ENCODE assay signal across 9 cellular contexts in the genomic region with DNA sequence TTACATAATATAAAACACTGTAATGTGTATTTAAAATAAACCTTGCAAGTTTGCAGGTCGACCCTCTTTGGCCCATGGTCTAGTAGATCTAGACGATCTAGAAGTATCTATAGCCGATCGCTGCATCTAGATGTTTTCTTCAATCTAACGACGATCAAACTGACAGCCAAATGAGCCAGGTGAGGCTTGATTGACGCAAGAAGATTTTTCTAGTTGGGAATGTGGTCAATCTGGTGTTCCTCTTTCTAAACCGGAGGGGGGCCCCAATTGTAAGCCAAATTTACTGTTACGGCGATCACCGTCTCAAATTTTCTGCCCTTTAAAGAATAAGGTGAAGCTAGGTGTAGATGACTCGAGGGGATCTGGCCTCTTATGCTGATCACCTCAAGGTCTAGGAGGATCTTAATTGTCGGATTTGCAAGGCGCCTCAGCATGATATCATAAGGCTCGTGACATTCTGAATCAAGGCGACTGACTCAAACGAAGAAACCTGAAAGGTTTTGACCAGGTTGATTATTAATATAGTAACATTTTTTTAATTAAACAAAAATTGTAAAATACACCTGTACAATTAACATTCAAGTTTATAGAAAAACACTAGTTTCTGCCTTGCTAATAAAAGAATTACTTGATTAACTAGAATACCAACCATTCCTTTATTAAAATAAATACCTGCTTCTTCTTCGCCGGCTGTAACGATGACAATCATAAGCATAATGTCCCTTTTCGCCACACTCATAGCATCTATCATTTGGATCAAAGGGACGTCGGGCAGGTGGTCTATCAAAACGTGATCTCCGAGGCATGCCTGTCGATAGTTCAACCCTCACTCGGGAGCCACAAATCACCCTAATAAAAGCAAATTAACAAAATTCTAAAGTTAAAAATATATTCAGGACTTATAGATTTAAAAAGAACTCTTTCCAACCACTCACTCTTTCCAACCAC. TPM values are rescaled to one million over a fixed set of nuclear protein-coding genes. Genes with fewer than 3 reads are reported as not detected.
A peak's percentile ranks its signal among the peaks of the same experiment; 100 is the strongest.
DNase-seq lines count a peak whose midpoint lies in the region.
"Had no signal": no experiment of that assay in that cellular context is flagged by ENCODE, and none has a peak within 500 bp of the region (broad histone marks: within the 10 kb centered on the region; RNA-seq: fewer than 3 reads in every experiment).

No MANE protein-coding gene starts in this region.

- H3K9ac ChIP-seq in iPS-18a (ENCODE audit: low read length) (peak overlapping the region; percentile 100), subcutaneous abdominal adipose tissue (ENCODE audit: low read length in 5 of 5) (peak overlapping the region in 4 of 5 donors; percentile 96 to 99 (median 96))

- CTCF ChIA-PET in activated CD4-positive, alpha-beta memory T cell treated with anti-CD3 and anti-CD28 coated beads, Interleukin-2, amount 10 ng/mL, durations not matched to agents 7 days and 5 days (lab: Charles Lee): interaction anchor here (0.9 to 3.0 kb wide), 3 partner anchors 145 to 169 kb away, joined by 3 to 18 read pairs (median 10); no protein-coding TSS in a partner anchor

- no peak overlapping the region for H3K27ac ChIP-seq in iPS-18a (ENCODE audit: low read length)
- no peak overlapping the region for H3K27ac ChIP-seq in subcutaneous abdominal adipose tissue (ENCODE audit: low read depth, low read length)

- H3K36me3 Mint-ChIP-seq in activated CD4-positive, alpha-beta T cell treated with anti-CD3 and anti-CD28 coated beads, Interleukin-2, amount 10 ng/mL, durations not matched to agents 24 days and 14 days (ENCODE audit: low read depth): peaks cover 66% of the 10 kb centered on the region
- peaks cover 70% of the 10 kb centered on the region for H3K36me3 Mint-ChIP-seq in activated CD4-positive, alpha-beta memory T cell treated with anti-CD3 and anti-CD28 coated beads, Interleukin-2, amount 10 ng/mL, durations not matched to agents 7 days and 5 days (ENCODE audit: low read depth)

- peak overlapping the region; percentile 74 for H3K27ac Mint-ChIP-seq in activated CD4-positive, alpha-beta T cell treated with anti-CD3 and anti-CD28 coated beads, Interleukin-2, amount 10 ng/mL, durations not matched to agents 24 days and 14 days
- H3K27ac Mint-ChIP-seq in activated CD4-positive, alpha-beta memory T cell treated with anti-CD3 and anti-CD28 coated beads, Interleukin-2, amount 10 ng/mL, durations not matched to agents 7 days and 5 days: peak overlapping the region; percentile 98

- H3K4me1 ChIP-seq in iPS-18a (ENCODE audit: control insufficient read depth, low read depth, low read length): peaks cover 20% of the 10 kb centered on the region
- peaks cover 8 to 42% (median 25%) of the 10 kb centered on the region in 5 donors for H3K4me1 ChIP-seq in subcutaneous abdominal adipose tissue (ENCODE audit: control insufficient read depth in 5 of 5, insufficient read depth in 5 of 5, low read length in 5 of 5)

- H3K9me3 ChIP-seq in iPS-18a (ENCODE audit: control insufficient read depth, low read depth, low read length) (no peaks in the 10 kb centered on the region), subcutaneous abdominal adipose tissue (ENCODE audit: control insufficient read depth in 5 of 5, low read length in 5 of 5) (no peaks in the 10 kb centered on the region)

- no peaks in the 10 kb centered on the region for H3K9me3 Mint-ChIP-seq in activated CD4-positive, alpha-beta T cell treated with anti-CD3 and anti-CD28 coated beads, Interleukin-2, amount 10 ng/mL, durations not matched to agents 24 days and 14 days
- no peaks in the 10 kb centered on the region for H3K9me3 Mint-ChIP-seq in activated CD4-positive, alpha-beta memory T cell treated with anti-CD3 and anti-CD28 coated beads, Interleukin-2, amount 10 ng/mL, durations not matched to agents 7 days and 5 days

- intact Hi-C loops in activated CD4-positive, alpha-beta T cell treated with anti-CD3 and anti-CD28 coated beads, Interleukin-2, amount 10 ng/mL, durations not matched to agents 24 days and 14 days (cut with micrococcal nuclease): loop anchor here (10.0 kb wide), 1 partner anchor 476 kb away; no protein-coding TSS in a partner anchor

- H3K4me3 ChIP-seq in iPS-18a (ENCODE audit: low read length): peak overlapping the region; percentile 87
- peak overlapping the region; percentile 95 to 100 (median 100) for H3K4me3 ChIP-seq in subcutaneous abdominal adipose tissue (ENCODE audit: low read depth in 1 of 5, low read length in 5 of 5)

- H3K36me3 ChIP-seq in iPS-18a (ENCODE audit: control insufficient read depth, low read depth, low read length) (peaks cover 59% of the 10 kb centered on the region), subcutaneous abdominal adipose tissue (ENCODE audit: control insufficient read depth in 5 of 5, insufficient read depth in 5 of 5, low read length in 5 of 5) (peaks cover 41 to 57% (median 53%) of the 10 kb centered on the region in 5 donors)

- POLR2A ChIA-PET in activated CD4-positive, alpha-beta memory T cell treated with anti-CD3 and anti-CD28 coated beads, Interleukin-2, amount 10 ng/mL, durations not matched to agents 7 days and 5 days (lab: Charles Lee): interaction anchor here (0.7 to 9.9 kb wide), 13 partner anchors 11 to 372 kb away, joined by 3 to 364 read pairs (median 6); a partner anchor contains a TSS

- H3K4me1 Mint-ChIP-seq in activated CD4-positive, alpha-beta T cell treated with anti-CD3 and anti-CD28 coated beads, Interleukin-2, amount 10 ng/mL, durations not matched to agents 24 days and 14 days: peaks cover 62% of the 10 kb centered on the region
- peaks cover 73% of the 10 kb centered on the region for H3K4me1 Mint-ChIP-seq in activated CD4-positive, alpha-beta memory T cell treated with anti-CD3 and anti-CD28 coated beads, Interleukin-2, amount 10 ng/mL, durations not matched to agents 7 days and 5 days

- DNase-seq in activated CD4-positive, alpha-beta T cell treated with anti-CD3 and anti-CD28 coated beads, Interleukin-2, amount 10 ng/mL, durations not matched to agents 24 days and 14 days: no peak
- no peak for DNase-seq in activated CD4-positive, alpha-beta T cell treated with anti-CD3 and anti-CD28 coated beads for 1 hour
- DNase-seq in activated CD4-positive, alpha-beta memory T cell treated with anti-CD3 and anti-CD28 coated beads, Interleukin-2, amount 10 ng/mL, durations not matched to agents 7 days and 5 days: no peak
- DNase-seq in CD1c-positive myeloid dendritic cell (ENCODE audit: extremely low spot score): no peak
- DNase-seq in dedifferentiated amniotic fluid mesenchymal stem cell (ENCODE audit: extremely low spot score): no peak
- no peak for DNase-seq in AG08396 (ENCODE audit: low spot score)
- DNase-seq: NCI-H1436 had no signal

- H3K27me3 ChIP-seq in iPS-18a (ENCODE audit: control insufficient read depth, insufficient read depth, low read length) (no peaks in the 10 kb centered on the region), subcutaneous abdominal adipose tissue (ENCODE audit: control insufficient read depth in 5 of 5, insufficient read depth in 4 of 5, low read length in 5 of 5) (no peaks in the 10 kb centered on the region)

- peaks cover 2% of the 10 kb centered on the region for H3K27me3 Mint-ChIP-seq in activated CD4-positive, alpha-beta T cell treated with anti-CD3 and anti-CD28 coated beads, Interleukin-2, amount 10 ng/mL, durations not matched to agents 24 days and 14 days
- no peaks in the 10 kb centered on the region for H3K27me3 Mint-ChIP-seq in activated CD4-positive, alpha-beta memory T cell treated with anti-CD3 and anti-CD28 coated beads, Interleukin-2, amount 10 ng/mL, durations not matched to agents 7 days and 5 days

- H3K4me3 Mint-ChIP-seq in activated CD4-positive, alpha-beta T cell treated with anti-CD3 and anti-CD28 coated beads, Interleukin-2, amount 10 ng/mL, durations not matched to agents 24 days and 14 days: peak overlapping the region; percentile 91
- peak overlapping the region; percentile 97 for H3K4me3 Mint-ChIP-seq in activated CD4-positive, alpha-beta memory T cell treated with anti-CD3 and anti-CD28 coated beads, Interleukin-2, amount 10 ng/mL, durations not matched to agents 7 days and 5 days

RNA-seq across cellular contexts. Expression of a gene that starts 2.0 kb away (rescaled TPM):
- total RNA-seq in activated CD4-positive, alpha-beta T cell treated with anti-CD3 and anti-CD28 coated beads, Interleukin-2, amount 10 ng/mL, durations not matched to agents 24 days and 14 days: 415 and 419 TPM in 2 replicates
- 100 to 1,000 TPM; 243 to 249 TPM for total RNA-seq in activated CD4-positive, alpha-beta memory T cell treated with anti-CD3 and anti-CD28 coated beads, Interleukin-2, amount 10 ng/mL, durations not matched to agents 7 days and 5 days

RNA-seq across cellular contexts. Expression of a gene that starts 28.9 kb away (rescaled TPM):
- total RNA-seq in activated CD4-positive, alpha-beta T cell treated with anti-CD3 and anti-CD28 coated beads, Interleukin-2, amount 10 ng/mL, durations not matched to agents 24 days and 14 days: 35.8 and 36.7 TPM in 2 replicates
- total RNA-seq in activated CD4-positive, alpha-beta memory T cell treated with anti-CD3 and anti-CD28 coated beads, Interleukin-2, amount 10 ng/mL, durations not matched to agents 7 days and 5 days: 10 to 100 TPM; 12.0 to 15.3 TPM
